12 cellular contexts compared by ENCODE assay signal in the genomic region with DNA sequence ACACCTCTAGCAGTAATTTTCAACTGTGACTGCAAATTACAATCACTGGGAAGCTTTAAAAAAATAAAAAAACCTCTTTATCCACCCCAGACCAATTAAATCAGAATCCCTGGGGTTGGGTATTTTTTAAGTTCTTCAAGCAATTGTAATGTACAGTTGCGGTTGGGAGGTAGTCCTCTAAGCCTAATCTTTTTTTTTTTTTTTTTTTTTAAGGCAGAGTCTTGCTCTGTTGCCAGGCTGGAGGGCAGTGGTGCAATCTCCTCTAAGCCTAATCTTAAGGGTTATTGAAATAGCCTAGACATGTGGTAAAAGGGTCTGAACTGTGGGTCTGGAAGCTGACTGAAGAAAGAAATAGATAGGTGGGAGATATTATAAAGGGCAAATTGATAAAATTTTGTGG.
DNase-seq lines count a peak whose midpoint lies in the region; ATAC-seq, FAIRE-seq and TF ChIP-seq lines count a peak whose summit lies in the region.
"Had no signal": no experiment of that assay in that cellular context is flagged by ENCODE, and none has a peak within 500 bp of the region (broad histone marks: within the 10 kb centered on the region; RNA-seq: fewer than 3 reads in every experiment).

No MANE protein-coding gene starts in this region.

- no peak for TF ChIP-seq POLR2A in sigmoid colon (IDR thresholded peaks at IDR 0.05)
- no peak for TF ChIP-seq POLR2A in GM12891 (IDR thresholded peaks at IDR 0.05; ENCODE audit: low read depth, low read length)

- H3K9me3 ChIP-seq in astrocyte (ENCODE audit: insufficient read depth, low read depth, low read length) = no peaks in the 10 kb centered on the region
- no peaks in the 10 kb centered on the region for H3K9me3 ChIP-seq in sigmoid colon
- H3K9me3 ChIP-seq: thoracic aorta had no signal

- peak; percentile 16 for DNase-seq in HCEC 1CT
- DNase-seq in astrocyte (ENCODE audit: low read depth) = peak; percentile 34
- no peak for DNase-seq in left cardiac atrium
- DNase-seq in sigmoid colon = no peak
- DNase-seq in SKM-1 treated with dmso at 0.1 percent for 144 hours (lab: John Stamatoyannopoulos, UW; ENCODE audit: unreplicated experiment) = no peak
- DNase-seq in GM12891 (ENCODE audit: insufficient read length, low spot score) = no peak
- DNase-seq: stimulated activated CD4-positive, alpha-beta T cell treated with anti-CD3 and anti-CD28 coated beads, Interleukin-4, amount 100 ng/mL, for 4 hours had no signal

- no peak overlapping the region for H3K4me3 Mint-ChIP-seq in astrocyte (ENCODE audit: unreplicated experiment)
- H3K4me3 Mint-ChIP-seq: neural crest cell, WTC11 had no signal

- TF ChIP-seq CTCF in astrocyte (IDR thresholded peaks at IDR 0.05; ENCODE audit: insufficient read depth, low read depth, low read length) (no peak), sigmoid colon (IDR thresholded peaks at IDR 0.05) (no peak)

- H2AFZ ChIP-seq in astrocyte (ENCODE audit: low read depth, low read length) = no peak overlapping the region

- FAIRE-seq in astrocyte (lab: Jason Lieb, UNC) (no peak), GM12891 (lab: Jason Lieb, UNC) (no peak)

- no peaks in the 10 kb centered on the region for H3K27me3 Mint-ChIP-seq in astrocyte (ENCODE audit: low read depth, unreplicated experiment)

- H3K79me2 ChIP-seq in astrocyte (ENCODE audit: insufficient read depth, low read length) = no peaks in the 10 kb centered on the region

- H3K4me1 Mint-ChIP-seq in astrocyte (ENCODE audit: low read depth, unreplicated experiment) = peaks cover 4% of the 10 kb centered on the region
- H3K4me1 Mint-ChIP-seq: neural crest cell, WTC11 had no signal

- 72 to 90% methylated on average over 1 of the region's 1 CpG for WGBS in sigmoid colon, 2 donors

- no peaks in the 10 kb centered on the region for H3K4me1 ChIP-seq in astrocyte (ENCODE audit: insufficient read depth, low read length)
- H3K4me1 ChIP-seq in sigmoid colon = peaks cover 0 to 43% (median 36%) of the 10 kb centered on the region in 4 donors

- H3K4me3 ChIP-seq in astrocyte (ENCODE audit: insufficient read depth, low read depth, low read length) (no peak overlapping the region), sigmoid colon (no peak overlapping the region)
- H3K4me3 ChIP-seq: thoracic aorta had no signal

- H3K27me3 ChIP-seq in astrocyte (ENCODE audit: insufficient read depth, low read length) (no peaks in the 10 kb centered on the region), sigmoid colon (no peaks in the 10 kb centered on the region)

- no peaks in the 10 kb centered on the region for H4K20me1 ChIP-seq in astrocyte (ENCODE audit: insufficient read depth, low read length)

- intact Hi-C loops in left cardiac atrium (cut with DNase I) = loop anchor here in 1 of 2 donors (10.0 kb wide), 1 partner anchor 305 kb away; no protein-coding TSS in a partner anchor
- intact Hi-C loops in sigmoid colon (cut with DNase I) = loop anchor here (5.0 kb wide), 2 partner anchors 87 to 302 kb away; no protein-coding TSS in a partner anchor

- no peak overlapping the region for H3K9ac ChIP-seq in astrocyte (ENCODE audit: low read length)

- no peak overlapping the region for H3K27ac Mint-ChIP-seq in astrocyte (ENCODE audit: unreplicated experiment)
- H3K27ac Mint-ChIP-seq: WTC11 had no signal

- no peak overlapping the region for H3K4me2 ChIP-seq in astrocyte (ENCODE audit: low read length)

- no peak for TF ChIP-seq EP300 in sigmoid colon (IDR thresholded peaks at IDR 0.05)

- H3K36me3 Mint-ChIP-seq in astrocyte (ENCODE audit: low read depth, unreplicated experiment) = no peaks in the 10 kb centered on the region
- H3K36me3 Mint-ChIP-seq: WTC11 had no signal

- no peaks in the 10 kb centered on the region for H3K36me3 ChIP-seq in astrocyte (ENCODE audit: insufficient read depth, low read length)
- no peaks in the 10 kb centered on the region for H3K36me3 ChIP-seq in sigmoid colon
- H3K36me3 ChIP-seq: thoracic aorta had no signal

- no peaks in the 10 kb centered on the region for H3K9me3 Mint-ChIP-seq in astrocyte (ENCODE audit: unreplicated experiment)
- H3K9me3 Mint-ChIP-seq: neural crest cell had no signal

- no peak overlapping the region for H3K27ac ChIP-seq in astrocyte (ENCODE audit: low read depth, low read length)
- H3K27ac ChIP-seq in sigmoid colon = peak overlapping the region; percentile 15 to 84 (median 65)
- H3K27ac ChIP-seq: thoracic aorta had no signal

- ATAC-seq in left cardiac atrium (peak; percentile 47 to 72), GM19397 (IDR thresholded peaks at IDR 0.05; ENCODE audit: unreplicated experiment) (no peak), HG03571 (IDR thresholded peaks at IDR 0.05; ENCODE audit: unreplicated experiment) (no peak)

TF ChIP-seq in GM12891, 5 proteins besides CTCF, POLR2A, EP300 and RAD21:
- TF ChIP-seq SPI1 (IDR thresholded peaks at IDR 0.05; ENCODE audit: low read depth, low read length) (no peak), PAX5 (IDR thresholded peaks at IDR 0.05; ENCODE audit: insufficient read depth, low read length, severe bottlenecking) (no peak), POU2F2 (IDR thresholded peaks at IDR 0.05; ENCODE audit: low read depth, low read length) (no peak), TAF1 (IDR thresholded peaks at IDR 0.05; ENCODE audit: low read depth, low read length) (no peak), POLR2AphosphoS5 (IDR thresholded peaks at IDR 0.05; ENCODE audit: low read depth, low read length) (no peak)

Comparison
In these comparisons a context has a peak if more than half of its experiments do, and no peak if none do; other contexts are left out.
1. DNase-seq: peak in HCEC 1CT (single experiment) and astrocyte (single experiment); none in left cardiac atrium (single experiment), sigmoid colon (single experiment), SKM-1 treated with dmso at 0.1 percent for 144 hours (single experiment) and GM12891 (single experiment).
2. ATAC-seq: peak in left cardiac atrium (2 of 2); none in GM19397 (single experiment) and HG03571 (single experiment).